Comparison of ENCODE assay signal across 11 cellular contexts in genomic region chr1:14599787-14600186, GRCh38. TPM values are rescaled to one million over a fixed set of nuclear protein-coding genes. Genes with fewer than 3 reads are reported as not detected.
DNase-seq lines count a peak whose midpoint lies in the region; ATAC-seq, FAIRE-seq and TF ChIP-seq lines count a peak whose summit lies in the region.
"Had no signal": no experiment of that assay in that cellular context is flagged by ENCODE, and none has a peak within 500 bp of the region (broad histone marks: within the 10 kb centered on the region; RNA-seq: fewer than 3 reads in every experiment).

No MANE protein-coding gene starts in this region.

- H2BK5ac ChIP-seq in mesendoderm (ENCODE audit: low read length) = no peak overlapping the region

- H2BK15ac ChIP-seq in mesendoderm (replicated peaks; ENCODE audit: low read depth) = no peak overlapping the region

- H3K56ac ChIP-seq in mesendoderm (ENCODE audit: low read length) = peak overlapping the region; percentile 92

- no peak overlapping the region for H4K5ac ChIP-seq in mesendoderm (ENCODE audit: low read length)

- H3K27me3 ChIP-seq in left ventricle myocardium inferior (ENCODE audit: low read depth) (peaks cover 100% of the 10 kb centered on the region), mesendoderm (ENCODE audit: insufficient read depth, low read length, poor library complexity) (no peaks in the 10 kb centered on the region)

- no peak overlapping the region for H2BK120ac ChIP-seq in mesendoderm (ENCODE audit: low read depth, low read length)

- H3K18ac ChIP-seq in mesendoderm (ENCODE audit: low read length) = peak overlapping the region; percentile 96

- no peaks in the 10 kb centered on the region for H3K9me3 Mint-ChIP-seq in activated naive CD8-positive, alpha-beta T cell (ENCODE audit: low read depth)
- H3K9me3 Mint-ChIP-seq: central memory CD8-positive, alpha-beta T cell had no signal

- H3K9ac ChIP-seq in mesendoderm (ENCODE audit: low read length) = peak overlapping the region; percentile 82

- FAIRE-seq in urothelium cell line (lab: Jason Lieb, UNC) = no peak
- FAIRE-seq: small intestine had no signal

- H3K4me2 ChIP-seq in mesendoderm (ENCODE audit: low read length) = peak overlapping the region; percentile 73

- H3K4me1 ChIP-seq in left ventricle myocardium inferior (peaks cover 18% of the 10 kb centered on the region), mesendoderm (ENCODE audit: control insufficient read depth, low read depth, low read length) (peaks cover 21% of the 10 kb centered on the region)

- WGBS in mesendoderm (ENCODE audit: extremely low coverage, insufficient coverage, low lambda C conversion rate) = no CpG with 5 or more reads among the region's 6 CpGs

- H3K4me3 ChIP-seq in left ventricle myocardium inferior (peak overlapping the region; percentile 61), mesendoderm (ENCODE audit: low read length) (peak overlapping the region; percentile 65)

- H3K4ac ChIP-seq in mesendoderm (ENCODE audit: low read depth, low read length) = peak overlapping the region; percentile 50

- no peaks in the 10 kb centered on the region for H3K36me3 ChIP-seq in left ventricle myocardium inferior
- no peaks in the 10 kb centered on the region for H3K36me3 ChIP-seq in mesendoderm (ENCODE audit: control insufficient read depth, insufficient read depth, low read length)

- no peak overlapping the region for H3K23ac ChIP-seq in mesendoderm (ENCODE audit: low read length)

- no peak overlapping the region for H3K27ac ChIP-seq in left ventricle myocardium inferior (replicated peaks)
- no peak overlapping the region for H3K27ac ChIP-seq in mesendoderm (ENCODE audit: low read depth, low read length)

- peaks cover 41% of the 10 kb centered on the region for H3K27me3 Mint-ChIP-seq in activated naive CD8-positive, alpha-beta T cell

- no peaks in the 10 kb centered on the region for H3K9me3 ChIP-seq in left ventricle myocardium inferior (replicated peaks)

- H3K36me3 Mint-ChIP-seq in activated naive CD8-positive, alpha-beta T cell = no peaks in the 10 kb centered on the region

- intact Hi-C loops in left ventricle myocardium inferior (cut with micrococcal nuclease) (no loop called here), left ventricle myocardium superior (cut with micrococcal nuclease) (no loop called here)

- peaks cover 5% of the 10 kb centered on the region for H3K79me1 ChIP-seq in mesendoderm (ENCODE audit: low read length)

- H2AK5ac ChIP-seq in mesendoderm (ENCODE audit: low read length) = no peak overlapping the region

- no peak overlapping the region for H4K8ac ChIP-seq in mesendoderm (ENCODE audit: low read depth, low read length)

- no peak for TF ChIP-seq CTCF in left ventricle myocardium inferior (IDR thresholded peaks at IDR 0.05; ENCODE audit: borderline replicate concordance)

- no peak overlapping the region for H3K27ac Mint-ChIP-seq in activated naive CD8-positive, alpha-beta T cell

- peak overlapping the region; percentile 23 for H3K4me3 Mint-ChIP-seq in activated naive CD8-positive, alpha-beta T cell
- H3K4me3 Mint-ChIP-seq: central memory CD8-positive, alpha-beta T cell had no signal

- DNase-seq in left ventricle myocardium inferior = no peak
- no peak for DNase-seq in left ventricle myocardium superior
- DNase-seq in mesendoderm = no peak
- DNase-seq in urothelium cell line (ENCODE audit: low spot score) = no peak
- DNase-seq in central memory CD4-positive, alpha-beta T cell = no peak
- no peak for DNase-seq in dermis blood vessel endothelial cell
- DNase-seq: activated CD4-positive, alpha-beta T cell treated with anti-CD3 and anti-CD28 coated beads, Interleukin-2, amount 50 U/mL, for 48 hours; small intestine had no signal

- peaks cover 8% of the 10 kb centered on the region for H3K4me1 Mint-ChIP-seq in activated naive CD8-positive, alpha-beta T cell (ENCODE audit: low read depth)
- H3K4me1 Mint-ChIP-seq: central memory CD8-positive, alpha-beta T cell had no signal

- peaks cover 28% of the 10 kb centered on the region for H3K79me2 ChIP-seq in mesendoderm (ENCODE audit: control insufficient read depth, insufficient read depth, low read length)

- no peak for ATAC-seq in left ventricle myocardium superior
- ATAC-seq in HG02623 (IDR thresholded peaks at IDR 0.05; ENCODE audit: unreplicated experiment) = no peak

RNA-seq across cellular contexts. Expression of gene KAZN, which starts 1.3 kb away (rescaled TPM):
- total RNA-seq in left ventricle myocardium inferior = 2.2 TPM
- 2.2 TPM for total RNA-seq in left ventricle myocardium superior
- 10.8 TPM for polyA plus RNA-seq in mesendoderm (2013, experiment 1 of 2)
- 10.6 TPM for polyA plus RNA-seq in mesendoderm (2013, experiment 2 of 2)
- total RNA-seq in dermis blood vessel endothelial cell = 1.9 and 2.3 TPM in 2 replicates
